15 cellular contexts compared by ENCODE assay signal in genomic region chr1:201400257-201401230, GRCh38. TPM values are rescaled to one million over a fixed set of nuclear protein-coding genes. Genes with fewer than 3 reads are reported as not detected.
DNase-seq lines count a peak whose midpoint lies in the region; TF ChIP-seq lines count a peak whose summit lies in the region.
"Had no signal": no experiment of that assay in that cellular context is flagged by ENCODE, and none has a peak within 500 bp of the region (broad histone marks: within the 10 kb centered on the region; RNA-seq: fewer than 3 reads in every experiment).

No MANE protein-coding gene starts in this region.

- H3K27me3 ChIP-seq in right atrium auricular region (peaks cover 0 to 7% of the 10 kb centered on the region in 2 donors), muscle layer of duodenum (ENCODE audit: low read depth, low read length) (peaks cover 27% of the 10 kb centered on the region), prostate gland (replicated peaks; ENCODE audit: insufficient read depth) (no peaks in the 10 kb centered on the region), brain microvascular endothelial cell (replicated peaks) (peaks cover 50% of the 10 kb centered on the region)

- intact Hi-C loops in prostate gland (cut with DNase I), result no loop called here

- TF ChIP-seq CTCF in right atrium auricular region (IDR thresholded peaks at IDR 0.05), result no peak
- no peak for TF ChIP-seq CTCF in prostate gland (IDR thresholded peaks at IDR 0.05)
- TF ChIP-seq CTCF in brain microvascular endothelial cell (IDR thresholded peaks at IDR 0.05; ENCODE audit: low read depth, low read length, missing control alignments), result no peak

- in situ Hi-C loops in brain microvascular endothelial cell (cut with HindIII; ENCODE audit: low pct_ligation_motif_present, low sequenced_read_pairs), result no loop called here

- H3K9me3 ChIP-seq in right atrium auricular region (no peaks in the 10 kb centered on the region), muscle layer of duodenum (ENCODE audit: control insufficient read depth in 1 of 2, low read length in 2 of 2) (no peaks in the 10 kb centered on the region), prostate gland (no peaks in the 10 kb centered on the region)

- peak overlapping the region; percentile 4 to 59 for H3K27ac ChIP-seq in right atrium auricular region
- H3K27ac ChIP-seq in muscle layer of duodenum (ENCODE audit: low read length), result peak overlapping the region; percentile 51
- no peak overlapping the region for H3K27ac ChIP-seq in prostate gland
- no peak overlapping the region for H3K27ac ChIP-seq in brain microvascular endothelial cell
- H3K27ac ChIP-seq: KMS-11 had no signal

- WGBS in prostate gland, result 83% methylated on average over 12 of the region's 12 CpGs

- DNase-seq in DMS53 (lab: John Stamatoyannopoulos, UW) (peak; percentile 32), DMS53 treated with DMSO at 0.1 percent for 48 hours (lab: John Stamatoyannopoulos, UW; ENCODE audit: unreplicated experiment) (no peak), right atrium auricular region (ENCODE audit: low spot score) (no peak), NCI-H187 (lab: John Stamatoyannopoulos, UW) (no peak), prostate gland (ENCODE audit: low spot score) (no peak), brain microvascular endothelial cell (no peak)
- DNase-seq in stimulated activated CD4-positive, alpha-beta T cell treated with anti-CD3 and anti-CD28 coated beads, Interleukin-15, amount 100 ng/mL, for 24 hours, result no peak
- DNase-seq: activated naive CD8-positive, alpha-beta T cell treated with anti-CD3 and anti-CD28 coated beads, Interleukin-2, amount 50 U/mL, for 24 hours; CD4-positive, alpha-beta T cell; NCI-H146; SW 1271 had no signal

- no peak for TF ChIP-seq POLR2A in prostate gland (IDR thresholded peaks at IDR 0.05)

- H3K36me3 ChIP-seq in right atrium auricular region, result no peaks in the 10 kb centered on the region
- no peaks in the 10 kb centered on the region for H3K36me3 ChIP-seq in muscle layer of duodenum (ENCODE audit: control insufficient read depth in 1 of 2, insufficient read depth in 2 of 2, low read length in 2 of 2)
- H3K36me3 ChIP-seq in prostate gland, result no peaks in the 10 kb centered on the region
- H3K36me3 ChIP-seq in brain microvascular endothelial cell (replicated peaks), result no peaks in the 10 kb centered on the region

- H3K4me3 ChIP-seq in right atrium auricular region, result no peak overlapping the region
- H3K4me3 ChIP-seq in muscle layer of duodenum (ENCODE audit: low read depth in 1 of 2, low read length in 2 of 2), result peak overlapping the region in 1 of 2 donors; percentile 48
- H3K4me3 ChIP-seq in prostate gland, result peak overlapping the region in 1 of 2 donors; percentile 56
- no peak overlapping the region for H3K4me3 ChIP-seq in brain microvascular endothelial cell (ENCODE audit: low read depth, low read length)

- peaks cover 0 to 18% of the 10 kb centered on the region in 2 donors for H3K4me1 ChIP-seq in right atrium auricular region
- peaks cover 6 to 7% of the 10 kb centered on the region in 2 donors for H3K4me1 ChIP-seq in muscle layer of duodenum (ENCODE audit: control insufficient read depth in 1 of 2, insufficient read depth in 2 of 2, low read length in 2 of 2)
- H3K4me1 ChIP-seq in prostate gland (replicated peaks), result no peaks in the 10 kb centered on the region

RNA-seq across cellular contexts. Expression of gene LAD1, which starts 1.4 kb away (rescaled TPM):
- total RNA-seq in right atrium auricular region (1 to 10 TPM; 1.4 to 8.8 TPM), prostate gland (10 to 100 TPM; 12.8 to 26.8 TPM)
- total RNA-seq: CD4-positive, alpha-beta T cell; fibroblast of lung; NCI-H460 had no signal

RNA-seq across cellular contexts. Expression of gene TNNI1, which starts 21.0 kb away (rescaled TPM):
- total RNA-seq in right atrium auricular region (100 to 1,000 TPM in 1 of 2 donors, 10 to 100 TPM in 1; 17.5 to 177 TPM), prostate gland (10 to 100 TPM in 1 of 2 donors, not detected in 1; 16.9 TPM)
- total RNA-seq: CD4-positive, alpha-beta T cell; fibroblast of lung; NCI-H460 had no signal

RNA-seq across cellular contexts. Expression of gene TNNT2, which starts 23.1 kb away (rescaled TPM):
- total RNA-seq in right atrium auricular region (over 10,000 TPM in 1 of 2 donors, 1,000 to 10,000 TPM in 1; 4,112 to 12,321 TPM), prostate gland (1 to 10 TPM; 2.2 to 3.5 TPM)
- total RNA-seq: CD4-positive, alpha-beta T cell; fibroblast of lung; NCI-H460 had no signal

Comparison
In these comparisons a context has a peak if more than half of its experiments do, and no peak if none do; other contexts are left out.
1. H3K27ac ChIP-seq: peak in right atrium auricular region (2 of 2) and muscle layer of duodenum (single experiment); none in prostate gland (0 of 2) and brain microvascular endothelial cell (single experiment).
2. RNA of gene TNNT2, which starts 23.1 kb away (total RNA-seq): 4,112 to 12,321 TPM in right atrium auricular region; 2.2 to 3.5 TPM in prostate gland; every median in the first group is over 100 times any median in the second.